ENCODE assay signal across 9 cellular contexts in the genomic region with DNA sequence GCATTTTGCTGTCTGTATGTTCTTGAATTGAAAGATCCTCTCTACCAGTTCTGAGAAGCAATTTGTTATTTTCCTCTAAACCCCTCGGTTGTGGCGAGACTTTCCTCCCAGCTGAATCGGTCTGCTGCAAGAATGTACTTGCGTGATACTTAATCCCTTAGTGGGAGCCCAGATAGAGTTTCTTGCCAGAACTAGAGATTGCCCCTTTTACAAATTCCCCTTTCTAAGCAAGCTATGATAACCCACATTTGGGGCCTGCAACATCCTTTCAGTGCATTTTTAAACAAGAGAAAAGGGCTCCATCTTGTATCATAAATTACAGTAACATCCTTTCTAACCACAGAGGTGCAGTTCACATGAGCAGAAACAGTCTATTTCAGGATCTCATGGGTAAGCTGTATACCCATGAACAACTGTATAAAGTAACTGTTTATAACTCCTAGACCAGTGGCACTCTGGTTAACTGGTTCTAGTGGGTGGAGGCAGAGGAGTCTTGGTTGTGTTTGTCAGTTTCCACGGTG.
DNase-seq lines count a peak whose midpoint lies in the region; ATAC-seq and TF ChIP-seq lines count a peak whose summit lies in the region.
"Had no signal": no experiment of that assay in that cellular context is flagged by ENCODE, and none has a peak within 500 bp of the region (broad histone marks: within the 10 kb centered on the region; RNA-seq: fewer than 3 reads in every experiment).

No MANE protein-coding gene starts in this region.

- no peak for TF ChIP-seq CTCF in GM12864 (IDR thresholded peaks at IDR 0.05; ENCODE audit: low read depth, low read length, missing control alignments)

- H3K4me1 Mint-ChIP-seq in activated CD8-positive, alpha-beta T cell treated with anti-CD3 and anti-CD28 coated beads, Interleukin-2, amount 10 ng/mL, durations not matched to agents 7 days and 5 days (ENCODE audit: low read depth): peaks cover 66% of the 10 kb centered on the region
- H3K4me1 Mint-ChIP-seq in naive B cell: peaks cover 33 to 57% (median 39%) of the 10 kb centered on the region in 3 donors

- H3K27me3 Mint-ChIP-seq in activated CD8-positive, alpha-beta T cell treated with anti-CD3 and anti-CD28 coated beads, Interleukin-2, amount 10 ng/mL, durations not matched to agents 7 days and 5 days (ENCODE audit: low read depth): no peaks in the 10 kb centered on the region
- H3K27me3 Mint-ChIP-seq in naive B cell: no peaks in the 10 kb centered on the region

- POLR2A ChIA-PET in activated CD8-positive, alpha-beta T cell treated with anti-CD3 and anti-CD28 coated beads, Interleukin-2, amount 10 ng/mL, durations not matched to agents 7 days and 5 days (lab: Charles Lee): interaction anchor here (0.6 to 3.3 kb wide), 20 partner anchors 9 to 229 kb away, joined by 3 to 20 read pairs (median 4); a partner anchor contains a TSS

- H3K4me3 Mint-ChIP-seq in activated CD8-positive, alpha-beta T cell treated with anti-CD3 and anti-CD28 coated beads, Interleukin-2, amount 10 ng/mL, durations not matched to agents 7 days and 5 days: peak overlapping the region; percentile 49
- peak overlapping the region; percentile 29 to 82 (median 66) for H3K4me3 Mint-ChIP-seq in naive B cell

- peak overlapping the region; percentile 97 for H3K27ac Mint-ChIP-seq in activated CD8-positive, alpha-beta T cell treated with anti-CD3 and anti-CD28 coated beads, Interleukin-2, amount 10 ng/mL, durations not matched to agents 7 days and 5 days
- H3K27ac Mint-ChIP-seq in naive B cell: peak overlapping the region; percentile 29 to 95 (median 92)

- CTCF ChIA-PET in activated CD8-positive, alpha-beta T cell treated with anti-CD3 and anti-CD28 coated beads, Interleukin-2, amount 10 ng/mL, durations not matched to agents 7 days and 5 days (lab: Charles Lee): interaction anchor here (0.7 to 4.0 kb wide), 17 partner anchors 12 to 233 kb away, joined by 3 to 19 read pairs (median 4); no protein-coding TSS in a partner anchor

- DNase-seq in GM12864 (ENCODE audit: low read depth): peak; percentile 44
- DNase-seq in activated CD8-positive, alpha-beta T cell treated with anti-CD3 and anti-CD28 coated beads, Interleukin-2, amount 10 ng/mL, durations not matched to agents 7 days and 5 days: peak; percentile 79
- DNase-seq in naive B cell: peak; percentile 16
- DNase-seq in effector CD8-positive, alpha-beta T cell (lab: John Stamatoyannopoulos, UW): no peak
- no peak for DNase-seq in NCI-H146 (lab: John Stamatoyannopoulos, UW)

- no peaks in the 10 kb centered on the region for H3K9me3 Mint-ChIP-seq in activated CD8-positive, alpha-beta T cell treated with anti-CD3 and anti-CD28 coated beads, Interleukin-2, amount 10 ng/mL, durations not matched to agents 7 days and 5 days (ENCODE audit: insufficient read depth)
- no peaks in the 10 kb centered on the region for H3K9me3 Mint-ChIP-seq in naive B cell

- peaks cover 1% of the 10 kb centered on the region for H3K36me3 Mint-ChIP-seq in activated CD8-positive, alpha-beta T cell treated with anti-CD3 and anti-CD28 coated beads, Interleukin-2, amount 10 ng/mL, durations not matched to agents 7 days and 5 days (ENCODE audit: low read depth)
- no peaks in the 10 kb centered on the region for H3K36me3 Mint-ChIP-seq in naive B cell

- ATAC-seq in HG02870 (IDR thresholded peaks at IDR 0.05; ENCODE audit: unreplicated experiment) (peak; percentile 43), naive B cell (ENCODE audit: low read depth in 2 of 2) (peak; percentile 53 to 60), HG03439 (IDR thresholded peaks at IDR 0.05; ENCODE audit: unreplicated experiment) (no peak), GM19023 (IDR thresholded peaks at IDR 0.05; ENCODE audit: unreplicated experiment) (no peak)
- ATAC-seq in activated CD8-positive, alpha-beta T cell treated with anti-CD3 and anti-CD28 coated beads, Interleukin-2, amount 10 ng/mL, durations not matched to agents 7 days and 5 days: peak; percentile 64

- H3K4me3 ChIP-seq in GM12864 (ENCODE audit: low read depth, low read length): no peak overlapping the region
- H3K4me3 ChIP-seq: lung had no signal

Comparison
In these comparisons a context has a peak if more than half of its experiments do, and no peak if none do; other contexts are left out.
1. DNase-seq: peak in GM12864 (single experiment), activated CD8-positive, alpha-beta T cell treated with anti-CD3 and anti-CD28 coated beads, Interleukin-2, amount 10 ng/mL, durations not matched to agents 7 days and 5 days (single experiment) and naive B cell (single experiment); none in effector CD8-positive, alpha-beta T cell (single experiment) and NCI-H146 (single experiment).
2. ATAC-seq: peak in HG02870 (single experiment), activated CD8-positive, alpha-beta T cell treated with anti-CD3 and anti-CD28 coated beads, Interleukin-2, amount 10 ng/mL, durations not matched to agents 7 days and 5 days (single experiment) and naive B cell (2 of 2); none in HG03439 (single experiment) and GM19023 (single experiment).